ENCODE assay signal across 7 cellular contexts in the genomic region with DNA sequence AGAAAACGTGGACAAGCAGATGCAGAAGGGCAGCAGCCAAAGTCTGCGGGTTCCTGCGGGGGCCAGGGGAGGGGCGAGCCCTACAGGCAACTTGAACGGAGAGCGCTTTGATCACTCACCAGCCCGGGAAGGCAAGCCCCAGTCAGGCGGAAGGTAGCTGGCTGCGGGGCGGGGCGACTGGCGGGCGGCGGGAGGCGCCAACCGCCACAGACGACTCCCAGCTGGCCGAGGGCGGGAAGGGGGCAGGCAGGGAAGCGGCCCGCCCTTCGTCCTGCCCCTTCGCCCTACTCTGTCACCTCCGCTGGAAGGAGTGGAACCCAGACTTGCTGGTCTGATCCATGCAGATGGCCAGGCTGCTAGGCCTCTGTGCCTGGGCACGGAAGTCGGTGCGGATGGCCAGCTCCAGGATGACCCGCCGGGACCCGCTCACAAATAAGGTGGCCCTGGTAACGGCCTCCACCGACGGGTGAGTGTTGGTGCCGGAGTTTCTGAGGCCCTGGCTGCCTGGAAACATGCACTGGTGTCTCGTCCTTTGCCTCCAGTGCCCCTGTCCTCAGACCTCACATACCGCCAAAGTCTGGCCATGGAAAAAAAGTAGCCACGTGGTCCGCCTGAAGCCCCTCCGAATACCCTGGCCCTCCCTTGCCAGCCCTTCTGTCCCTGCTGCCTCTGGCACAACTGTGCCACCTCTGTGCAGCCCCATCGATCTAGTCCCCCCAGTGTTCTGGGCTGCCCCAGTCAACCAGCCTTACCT. TPM values are rescaled to one million over a fixed set of nuclear protein-coding genes. Genes with fewer than 3 reads are reported as not detected.
DNase-seq lines count a peak whose midpoint lies in the region; ATAC-seq, FAIRE-seq and TF ChIP-seq lines count a peak whose summit lies in the region.
"Not testable (repeated sequence)": the region's sequence is repeated elsewhere in the genome, so short reads cannot be mapped to it uniquely, and the experiment has no call there.

DHRS4L2 (plus strand) TSS at position 320 of the 754 bp plus-strand sequence; CDS start at position 339, 19 bp downstream.

- 4 to 8% (median 6%) methylated on average over 36 to 40 of the region's 40 CpGs for WGBS in small intestine, 3 donors

- not testable (repeated sequence) for H3K36me3 ChIP-seq in small intestine (ENCODE audit: control insufficient read depth in 2 of 2, insufficient read depth in 2 of 2, low read length in 2 of 2)

- not testable (repeated sequence) for H3K4me1 ChIP-seq in small intestine (ENCODE audit: control insufficient read depth in 2 of 2, insufficient read depth in 1 of 2, low read depth in 1 of 2, low read length in 1 of 2)

- FAIRE-seq in small intestine (lab: Jason Lieb, UNC) = not testable (repeated sequence)

- TF ChIP-seq POLR2A in GM18526 (IDR thresholded peaks at IDR 0.05; ENCODE audit: extremely low read depth, insufficient read length) = peak; percentile 57

- peak; percentile 61 for ATAC-seq in HG02938 (IDR thresholded peaks at IDR 0.05; ENCODE audit: unreplicated experiment)

- not testable (repeated sequence) for TF ChIP-seq CTCF in cardiac fibroblast (IDR thresholded peaks at IDR 0.05; ENCODE audit: low read depth, low read length)

- DNase-seq in NCI-H2029 (lab: John Stamatoyannopoulos, UW) (peak; percentile 81), cardiac fibroblast (ENCODE audit: low read depth in 2 of 2) (peak; percentile 57 to 68), iris pigment epithelial cell (ENCODE audit: low read depth) (peak; percentile 61), small intestine (peak; percentile 91)
- DNase-seq in activated CD4-positive, alpha-beta T cell treated with anti-CD3 and anti-CD28 coated beads for 24 hours (ENCODE audit: low read depth in 2 of 2) = peak; percentile 66 to 83

- H3K27ac ChIP-seq in small intestine (ENCODE audit: low read depth in 1 of 2, low read length in 1 of 2) = peak within 1 kb of the TSS; percentile 22 to 67

- H3K9me3 ChIP-seq in small intestine (ENCODE audit: control insufficient read depth, low read depth) = not testable (repeated sequence)

- H3K4me3 ChIP-seq in cardiac fibroblast (replicated peaks in 1 of 2; ENCODE audit: low read depth in 2 of 2, low read length in 2 of 2) = peak within 1 kb of the TSS in 1 of 2 donors; percentile 44
- H3K4me3 ChIP-seq in small intestine (ENCODE audit: low read depth in 1 of 2, low read length in 2 of 2) = peak within 1 kb of the TSS in 1 of 2 donors; percentile 36

- H3K27me3 ChIP-seq in small intestine (ENCODE audit: control insufficient read depth in 2 of 2, insufficient read depth in 2 of 2, low read length in 2 of 2) = not testable (repeated sequence)

RNA-seq across cellular contexts. Expression of gene DHRS4L2, which starts in this region (rescaled TPM):
- 100 to 1,000 TPM; 105 to 162 (median 109) TPM for polyA plus RNA-seq in small intestine
